In the genomic region with DNA sequence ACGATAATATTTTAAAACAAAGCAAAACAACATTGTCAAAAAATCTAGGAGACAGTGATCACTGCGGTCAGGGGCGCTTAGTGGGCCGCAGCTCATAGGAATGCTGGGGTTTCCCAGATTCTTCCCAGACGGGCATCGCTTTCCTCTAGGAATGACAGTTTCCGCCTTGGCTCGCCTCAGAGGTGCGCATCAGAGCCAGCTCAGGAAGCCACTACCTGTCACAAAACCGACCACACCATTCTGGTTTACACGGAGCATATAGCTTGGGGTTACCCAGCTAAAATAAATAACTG, we compare ENCODE assay signal across 20 cellular contexts.
DNase-seq lines count a peak whose midpoint lies in the region; ATAC-seq and TF ChIP-seq lines count a peak whose summit lies in the region.
"Had no signal": no experiment of that assay in that cellular context is flagged by ENCODE, and none has a peak within 500 bp of the region (broad histone marks: within the 10 kb centered on the region; RNA-seq: fewer than 3 reads in every experiment).

No MANE protein-coding gene starts in this region.

- H3K4me3 ChIP-seq in CD4-positive, alpha-beta memory T cell (ENCODE audit: low read length in 2 of 2) = no peak overlapping the region
- H3K4me3 ChIP-seq in H7 (ENCODE audit: insufficient read depth, low read depth, low read length) = peak overlapping the region; percentile 8; the same call in 1 of the 2 replicates
- H3K4me3 ChIP-seq in breast epithelium = no peak overlapping the region
- H3K4me3 ChIP-seq in brain microvascular endothelial cell (ENCODE audit: low read depth, low read length) = no peak overlapping the region
- H3K4me3 ChIP-seq: esophagus muscularis mucosa, PC-9, SJSA1, skin epidermis had no signal

- peaks cover 4 to 36% (median 14%) of the 10 kb centered on the region in 4 donors for H3K4me1 Mint-ChIP-seq in CD4-positive, alpha-beta memory T cell
- H3K4me1 Mint-ChIP-seq in activated B cell treated with CpG ODN at 0.5 μM for 24 hours = peaks cover 17% of the 10 kb centered on the region
- H3K4me1 Mint-ChIP-seq in naive B cell = peaks cover 0 to 11% (median 4%) of the 10 kb centered on the region in 3 donors

- H3K9me3 Mint-ChIP-seq in CD4-positive, alpha-beta memory T cell = peaks cover 2 to 50% (median 38%) of the 10 kb centered on the region in 8 donors
- H3K9me3 Mint-ChIP-seq in activated B cell treated with CpG ODN at 0.5 μM for 24 hours = peaks cover 7% of the 10 kb centered on the region
- peaks cover 3 to 44% (median 19%) of the 10 kb centered on the region in 7 donors for H3K9me3 Mint-ChIP-seq in naive B cell
- H3K9me3 Mint-ChIP-seq: HFFc6 had no signal

- no peak for TF ChIP-seq POLR2A in breast epithelium (IDR thresholded peaks at IDR 0.05)

- H3K36me3 Mint-ChIP-seq in CD4-positive, alpha-beta memory T cell = peaks cover 4 to 7% of the 10 kb centered on the region in 2 donors
- H3K36me3 Mint-ChIP-seq in activated B cell treated with CpG ODN at 0.5 μM for 24 hours (ENCODE audit: low read depth) (peaks cover 2% of the 10 kb centered on the region), naive B cell (peaks cover 10 to 11% of the 10 kb centered on the region in 2 donors)

- intact Hi-C loops in CD4-positive, alpha-beta memory T cell (cut with micrococcal nuclease) = loop anchor here (10.0 kb wide), 1 partner anchor 295 kb away; no protein-coding TSS in a partner anchor
- intact Hi-C loops in activated B cell treated with CpG ODN at 0.5 μM for 24 hours (cut with micrococcal nuclease) = no loop called here
- intact Hi-C loops in breast epithelium (cut with DNase I; ENCODE audit: low total_unique reads) = loop anchor here (10.0 kb wide), 2 partner anchors 465 to 1315 kb away; a partner anchor contains a TSS

- POLR2A ChIA-PET in CD4-positive, alpha-beta memory T cell (lab: Charles Lee; ENCODE audit: partially characterized antibody) = no interaction called here
- POLR2A ChIA-PET in activated B cell treated with CpG ODN at 0.5 μM for 24 hours (lab: Charles Lee) = interaction anchor here (0.7 kb wide), 1 partner anchor 1181 kb away, joined by 7 read pairs; no protein-coding TSS in a partner anchor

- CTCF ChIA-PET in CD4-positive, alpha-beta memory T cell (lab: Charles Lee; ENCODE audit: partially characterized antibody) = no interaction called here
- CTCF ChIA-PET in activated B cell treated with CpG ODN at 0.5 μM for 24 hours (lab: Charles Lee) = interaction anchor here (0.9 kb wide), 1 partner anchor 1336 kb away, joined by 4 read pairs; no protein-coding TSS in a partner anchor

- in situ Hi-C loops in brain microvascular endothelial cell (cut with HindIII; ENCODE audit: low pct_ligation_motif_present, low sequenced_read_pairs) = no loop called here

- peak overlapping the region in 5 of 7 donors; percentile 8 to 93 (median 89) for H3K27ac Mint-ChIP-seq in CD4-positive, alpha-beta memory T cell
- H3K27ac Mint-ChIP-seq in activated B cell treated with CpG ODN at 0.5 μM for 24 hours (peak overlapping the region; percentile 6), naive B cell (peak overlapping the region in 4 of 6 donors; percentile 38 to 97 (median 82))
- H3K27ac Mint-ChIP-seq: HFFc6 had no signal

- TF ChIP-seq CTCF in activated B cell treated with CpG ODN at 0.5 μM for 24 hours (IDR thresholded peaks at IDR 0.05) (no peak), breast epithelium (IDR thresholded peaks at IDR 0.05) (no peak), brain microvascular endothelial cell (IDR thresholded peaks at IDR 0.05; ENCODE audit: low read depth, low read length, missing control alignments) (no peak)

- no peak overlapping the region for H3K27ac ChIP-seq in CD4-positive, alpha-beta memory T cell (ENCODE audit: low read depth, low read length)
- H3K27ac ChIP-seq in breast epithelium (no peak overlapping the region), brain microvascular endothelial cell (no peak overlapping the region)
- H3K27ac ChIP-seq: esophagus muscularis mucosa, PC-9, SJSA1, skin epidermis had no signal

- H3K4me3 Mint-ChIP-seq in CD4-positive, alpha-beta memory T cell = peak overlapping the region in 6 of 8 donors; percentile 5 to 57 (median 25)
- H3K4me3 Mint-ChIP-seq in activated B cell treated with CpG ODN at 0.5 μM for 24 hours = no peak overlapping the region
- H3K4me3 Mint-ChIP-seq in naive B cell = peak overlapping the region in 2 of 8 donors; percentile 83 to 85
- H3K4me3 Mint-ChIP-seq: HFFc6 had no signal

- peaks cover 46 to 48% of the 10 kb centered on the region in 2 donors for H3K27me3 Mint-ChIP-seq in CD4-positive, alpha-beta memory T cell
- H3K27me3 Mint-ChIP-seq in activated B cell treated with CpG ODN at 0.5 μM for 24 hours = peaks cover 54% of the 10 kb centered on the region
- peaks cover 24 to 37% (median 25%) of the 10 kb centered on the region in 3 donors for H3K27me3 Mint-ChIP-seq in naive B cell

- peaks cover 97% of the 10 kb centered on the region for H3K27me3 ChIP-seq in CD4-positive, alpha-beta memory T cell (ENCODE audit: insufficient read depth, low read length)
- H3K27me3 ChIP-seq in H7 (ENCODE audit: control insufficient read depth, insufficient read depth, low read length) = peaks cover 69% of the 10 kb centered on the region
- peaks cover 0 to 100% of the 10 kb centered on the region in 2 donors for H3K27me3 ChIP-seq in breast epithelium
- H3K27me3 ChIP-seq in brain microvascular endothelial cell (replicated peaks) = peaks cover 12% of the 10 kb centered on the region

- no peaks in the 10 kb centered on the region for H3K36me3 ChIP-seq in CD4-positive, alpha-beta memory T cell (ENCODE audit: insufficient read depth, low read length)
- H3K36me3 ChIP-seq in H7 (replicated peaks; ENCODE audit: control insufficient read depth, insufficient read depth, low read length) (no peaks in the 10 kb centered on the region), breast epithelium (no peaks in the 10 kb centered on the region), brain microvascular endothelial cell (replicated peaks) (no peaks in the 10 kb centered on the region)
- H3K36me3 ChIP-seq: esophagus muscularis mucosa, SJSA1 had no signal

- ATAC-seq in activated B cell treated with CpG ODN at 0.5 μM for 24 hours (ENCODE audit: low read depth) = no peak
- ATAC-seq in naive B cell (ENCODE audit: low read depth in 2 of 2) = no peak

- H3K4me1 ChIP-seq in CD4-positive, alpha-beta memory T cell (ENCODE audit: insufficient read depth, low read length) = peaks cover 33% of the 10 kb centered on the region
- no peaks in the 10 kb centered on the region for H3K4me1 ChIP-seq in breast epithelium

- no peak for DNase-seq in CD4-positive, alpha-beta memory T cell
- peak; percentile 38 for DNase-seq in H7
- DNase-seq in activated B cell treated with CpG ODN at 0.5 μM for 24 hours = no peak
- DNase-seq in naive B cell = no peak
- DNase-seq in breast epithelium (ENCODE audit: low spot score in 2 of 2) = no peak
- DNase-seq in brain microvascular endothelial cell = no peak
- DNase-seq in HUDEP-2 (lab: John Stamatoyannopoulos, UW; ENCODE audit: unreplicated experiment in 76 of 76) = no peak
- no peak for DNase-seq in NCI-H146 treated with DMSO at 0.1 percent for 48 hours (lab: John Stamatoyannopoulos, UW; ENCODE audit: unreplicated experiment)
- DNase-seq: activated CD4-positive, alpha-beta T cell treated with anti-CD3 and anti-CD28 coated beads, Interleukin-2, amount 50 U/mL, for 1 hour; activated T-cell treated with anti-CD3 and anti-CD28 coated beads for 4 hours; amniotic stem cell; central memory CD4-positive, alpha-beta T cell; HFFc6; immature natural killer cell; Karpas-422; NCI-H1105 treated with DMSO at 0.1 percent for 48 hours; PC-9 had no signal

- H3K9me3 ChIP-seq in CD4-positive, alpha-beta memory T cell (ENCODE audit: control insufficient read depth in 1 of 2, low read length in 2 of 2) = peaks cover 0 to 4% of the 10 kb centered on the region in 2 donors
- H3K9me3 ChIP-seq in breast epithelium = peaks cover 3 to 14% of the 10 kb centered on the region in 2 donors
- H3K9me3 ChIP-seq: esophagus muscularis mucosa, SJSA1 had no signal

Comparison
In these comparisons a context has a peak if more than half of its experiments do, and no peak if none do; other contexts are left out.
1. H3K27ac Mint-ChIP-seq: peak in every context shown above with its lines; median percentile 89 in CD4-positive, alpha-beta memory T cell; 82 in naive B cell; 6 in activated B cell treated with CpG ODN at 0.5 μM for 24 hours.